In the genomic region with DNA sequence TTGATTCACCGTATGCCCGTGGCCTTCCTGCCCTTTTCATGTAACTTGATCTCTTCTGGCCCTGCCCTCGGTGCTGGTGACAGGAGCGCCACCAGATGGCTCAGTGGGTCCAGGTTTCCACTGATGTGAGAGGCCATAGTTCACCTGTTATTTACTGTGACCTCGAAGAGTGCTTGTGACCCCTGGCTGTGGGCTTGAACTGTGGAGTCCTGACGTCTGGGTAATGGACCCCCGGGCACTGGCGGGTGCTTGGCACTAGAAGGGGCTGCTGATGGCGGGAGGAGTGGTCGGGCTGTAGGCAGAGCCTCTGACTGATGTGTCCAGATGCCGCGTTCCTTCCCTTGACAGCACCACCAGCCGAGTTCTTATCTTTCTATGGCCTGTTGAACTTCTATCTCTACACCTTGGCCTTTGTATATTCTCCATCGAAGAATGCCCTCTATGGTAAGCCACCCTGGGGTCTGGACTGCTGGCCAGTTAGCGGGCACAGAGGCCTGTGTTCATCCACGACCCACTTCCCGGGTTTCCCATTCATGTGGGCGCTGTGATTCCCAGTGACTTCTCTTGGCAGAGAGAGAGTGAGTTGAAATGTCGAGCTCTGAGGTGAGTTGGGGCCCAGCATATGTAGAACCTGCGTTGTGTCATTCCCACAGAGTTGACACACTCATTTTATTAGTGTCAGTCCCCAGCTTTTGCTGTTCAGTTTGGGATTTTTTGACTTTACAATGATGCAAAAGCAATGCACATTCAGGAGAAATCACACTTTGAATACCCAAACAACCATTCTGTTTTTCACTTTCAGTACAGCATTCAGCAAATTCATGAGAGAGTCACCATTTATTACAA, we compare ENCODE assay signal across 1 cellular context.
TF ChIP-seq lines count a peak whose summit lies in the region.

No MANE protein-coding gene starts in this region.

TF ChIP-seq in HCT116, 20 proteins besides CTCF, POLR2A, EP300 and RAD21 (continued from another document):
- TF ChIP-seq CBX3 (IDR thresholded peaks at IDR 0.05; ENCODE audit: low read depth) (no peak), POLR2AphosphoS5 (IDR thresholded peaks at IDR 0.05; ENCODE audit: low read depth, low read length) (no peak; the same call in 1 of the 2 replicates)
